ENCODE assay signal across 7 cellular contexts in genomic region chr9:105064248-105065118, GRCh38.
DNase-seq lines count a peak whose midpoint lies in the region; ATAC-seq and TF ChIP-seq lines count a peak whose summit lies in the region.

No MANE protein-coding gene starts in this region.

- H3K4me3 Mint-ChIP-seq in activated CD8-positive, alpha-beta T cell treated with anti-CD3 and anti-CD28 coated beads, Interleukin-2, amount 10 ng/mL, durations not matched to agents 7 days and 5 days = no peak overlapping the region

- H3K27me3 ChIP-seq in SK-N-SH (ENCODE audit: insufficient read depth) (no peaks in the 10 kb centered on the region), esophagus squamous epithelium (no peaks in the 10 kb centered on the region), muscle layer of colon (ENCODE audit: control insufficient read depth in 1 of 2, insufficient read depth in 2 of 2, low read length in 2 of 2) (no peaks in the 10 kb centered on the region)

- H3K4me1 ChIP-seq in SK-N-SH (ENCODE audit: control insufficient read depth in 1 of 2, insufficient read depth in 2 of 2, low read depth in 1 of 2, low read length in 1 of 2) (peaks cover 14 to 15% of the 10 kb centered on the region in 2 experiments; a peak in 3 of 4 replicates), esophagus squamous epithelium (peaks cover 24 to 37% (median 35%) of the 10 kb centered on the region in 3 donors), muscle layer of colon (ENCODE audit: insufficient read depth, low read length) (peaks cover 25% of the 10 kb centered on the region)

- peak; percentile 50 for ATAC-seq in GM19023 (IDR thresholded peaks at IDR 0.05; ENCODE audit: unreplicated experiment)
- no peak for ATAC-seq in GM19035 (IDR thresholded peaks at IDR 0.05; ENCODE audit: unreplicated experiment)
- ATAC-seq in activated CD8-positive, alpha-beta T cell treated with anti-CD3 and anti-CD28 coated beads, Interleukin-2, amount 10 ng/mL, durations not matched to agents 7 days and 5 days = no peak

- H3K27ac Mint-ChIP-seq in activated CD8-positive, alpha-beta T cell treated with anti-CD3 and anti-CD28 coated beads, Interleukin-2, amount 10 ng/mL, durations not matched to agents 7 days and 5 days = no peak overlapping the region

- H3K4me1 Mint-ChIP-seq in activated CD8-positive, alpha-beta T cell treated with anti-CD3 and anti-CD28 coated beads, Interleukin-2, amount 10 ng/mL, durations not matched to agents 7 days and 5 days (ENCODE audit: low read depth) = peaks cover 9% of the 10 kb centered on the region

- peak overlapping the region; percentile 16; the same call in 1 of the 2 replicates for H3K4me2 ChIP-seq in SK-N-SH

- peak overlapping the region; percentile 39; the same call in 1 of the 2 replicates for H3K9ac ChIP-seq in SK-N-SH
- peak overlapping the region; percentile 15 for H3K9ac ChIP-seq in muscle layer of colon (ENCODE audit: low read length)

- DNase-seq in NCI-H1105 treated with DMSO at 0.1 percent for 48 hours (lab: John Stamatoyannopoulos, UW) = peak; percentile 97
- peak; percentile 79 for DNase-seq in SK-N-SH
- DNase-seq in esophagus squamous epithelium (lab: John Stamatoyannopoulos, UW) = peak; percentile 10
- DNase-seq in activated CD8-positive, alpha-beta T cell treated with anti-CD3 and anti-CD28 coated beads, Interleukin-2, amount 10 ng/mL, durations not matched to agents 7 days and 5 days = no peak

- H2AFZ ChIP-seq in SK-N-SH (ENCODE audit: low read depth) = peak overlapping the region; percentile 23

- H3K9me3 Mint-ChIP-seq in activated CD8-positive, alpha-beta T cell treated with anti-CD3 and anti-CD28 coated beads, Interleukin-2, amount 10 ng/mL, durations not matched to agents 7 days and 5 days (ENCODE audit: insufficient read depth) = no peaks in the 10 kb centered on the region

- H3F3A ChIP-seq in SK-N-SH (replicated peaks; ENCODE audit: insufficient read depth) = peaks cover 9% of the 10 kb centered on the region

- intact Hi-C loops in esophagus squamous epithelium (cut with DNase I) = loop anchor here (10.0 kb wide), 1 partner anchor 80 kb away; no protein-coding TSS in a partner anchor

- TF ChIP-seq EP300 in SK-N-SH (IDR thresholded peaks at IDR 0.05; ENCODE audit: borderline replicate concordance in 1 of 2, low read depth in 1 of 2, low read length in 1 of 2) = 0 out of 4 replicates have a peak, but pooled peaks have one; percentile 35 to 47

- TF ChIP-seq CTCF in SK-N-SH (IDR thresholded peaks at IDR 0.05) (no peak), esophagus squamous epithelium (IDR thresholded peaks at IDR 0.05) (no peak)

- H4K20me1 ChIP-seq in SK-N-SH (ENCODE audit: insufficient read depth) = no peaks in the 10 kb centered on the region

- 28% methylated on average over 8 of the region's 12 CpGs for WGBS in SK-N-SH (ENCODE audit: low lambda C conversion rate)
- WGBS in esophagus squamous epithelium, 2 donors = 5 to 11% methylated on average over 8 to 9 of the region's 12 CpGs

- H3K27me3 Mint-ChIP-seq in activated CD8-positive, alpha-beta T cell treated with anti-CD3 and anti-CD28 coated beads, Interleukin-2, amount 10 ng/mL, durations not matched to agents 7 days and 5 days (ENCODE audit: low read depth) = peaks cover 5% of the 10 kb centered on the region

- no peaks in the 10 kb centered on the region for H3K9me2 ChIP-seq in SK-N-SH

- POLR2A ChIA-PET in SK-N-SH (lab: Yijun Ruan, JAX) = interaction anchor here (0.7 to 1.7 kb wide), 3 partner anchors 20 to 96 kb away, joined by 3 to 6 read pairs (median 4); no protein-coding TSS in a partner anchor
- POLR2A ChIA-PET in activated CD8-positive, alpha-beta T cell treated with anti-CD3 and anti-CD28 coated beads, Interleukin-2, amount 10 ng/mL, durations not matched to agents 7 days and 5 days (lab: Charles Lee) = no interaction called here

- H3K79me2 ChIP-seq in SK-N-SH (ENCODE audit: insufficient read depth) = no peaks in the 10 kb centered on the region

- peaks cover 4% of the 10 kb centered on the region; the same call in 1 of the 2 replicates for H3K9me3 ChIP-seq in SK-N-SH
- H3K9me3 ChIP-seq in esophagus squamous epithelium = no peaks in the 10 kb centered on the region
- H3K9me3 ChIP-seq in muscle layer of colon (ENCODE audit: low read length) = no peaks in the 10 kb centered on the region

- H3K36me3 Mint-ChIP-seq in activated CD8-positive, alpha-beta T cell treated with anti-CD3 and anti-CD28 coated beads, Interleukin-2, amount 10 ng/mL, durations not matched to agents 7 days and 5 days (ENCODE audit: low read depth) = no peaks in the 10 kb centered on the region

- H3K27ac ChIP-seq in SK-N-SH (ENCODE audit: low read depth in 2 of 2, low read length in 1 of 2) = peak overlapping the region; percentile 78 to 89
- H3K27ac ChIP-seq in esophagus squamous epithelium = peak overlapping the region; percentile 86 to 89 (median 88)
- H3K27ac ChIP-seq in muscle layer of colon (ENCODE audit: low read depth, low read length) = peak overlapping the region; percentile 48

- H3K4me3 ChIP-seq in SK-N-SH (ENCODE audit: low read depth in 2 of 2, low read length in 1 of 2) (no peak overlapping the region), esophagus squamous epithelium (peak overlapping the region in 1 of 4 donors; percentile 38), muscle layer of colon (ENCODE audit: low read depth in 1 of 2, low read length in 2 of 2) (peak overlapping the region in 1 of 2 donors; percentile 43)

- peak in 1 of 4 donors; percentile 35 for TF ChIP-seq POLR2A in esophagus squamous epithelium (IDR thresholded peaks at IDR 0.05)

- CTCF ChIA-PET in SK-N-SH (lab: Yijun Ruan, JAX) = interaction anchor here (0.9 to 3.0 kb wide), 5 partner anchors 12 to 351 kb away, joined by 3 to 10 read pairs (median 7); no protein-coding TSS in a partner anchor
- CTCF ChIA-PET in activated CD8-positive, alpha-beta T cell treated with anti-CD3 and anti-CD28 coated beads, Interleukin-2, amount 10 ng/mL, durations not matched to agents 7 days and 5 days (lab: Charles Lee) = no interaction called here

- H3K36me3 ChIP-seq in SK-N-SH (replicated peaks in 1 of 2; ENCODE audit: control insufficient read depth in 1 of 2, insufficient read depth in 2 of 2, low read length in 1 of 2) (no peaks in the 10 kb centered on the region), esophagus squamous epithelium (no peaks in the 10 kb centered on the region), muscle layer of colon (ENCODE audit: insufficient read depth, low read length) (no peaks in the 10 kb centered on the region)

- peak; percentile 6; the same call in 1 of the 2 replicates for TF ChIP-seq RAD21 in SK-N-SH (IDR thresholded peaks at IDR 0.05; ENCODE audit: low read length)

TF ChIP-seq in SK-N-SH, 30 proteins besides CTCF, POLR2A, EP300 and RAD21 (continues in another document):
- TF ChIP-seq, protein P1, sequence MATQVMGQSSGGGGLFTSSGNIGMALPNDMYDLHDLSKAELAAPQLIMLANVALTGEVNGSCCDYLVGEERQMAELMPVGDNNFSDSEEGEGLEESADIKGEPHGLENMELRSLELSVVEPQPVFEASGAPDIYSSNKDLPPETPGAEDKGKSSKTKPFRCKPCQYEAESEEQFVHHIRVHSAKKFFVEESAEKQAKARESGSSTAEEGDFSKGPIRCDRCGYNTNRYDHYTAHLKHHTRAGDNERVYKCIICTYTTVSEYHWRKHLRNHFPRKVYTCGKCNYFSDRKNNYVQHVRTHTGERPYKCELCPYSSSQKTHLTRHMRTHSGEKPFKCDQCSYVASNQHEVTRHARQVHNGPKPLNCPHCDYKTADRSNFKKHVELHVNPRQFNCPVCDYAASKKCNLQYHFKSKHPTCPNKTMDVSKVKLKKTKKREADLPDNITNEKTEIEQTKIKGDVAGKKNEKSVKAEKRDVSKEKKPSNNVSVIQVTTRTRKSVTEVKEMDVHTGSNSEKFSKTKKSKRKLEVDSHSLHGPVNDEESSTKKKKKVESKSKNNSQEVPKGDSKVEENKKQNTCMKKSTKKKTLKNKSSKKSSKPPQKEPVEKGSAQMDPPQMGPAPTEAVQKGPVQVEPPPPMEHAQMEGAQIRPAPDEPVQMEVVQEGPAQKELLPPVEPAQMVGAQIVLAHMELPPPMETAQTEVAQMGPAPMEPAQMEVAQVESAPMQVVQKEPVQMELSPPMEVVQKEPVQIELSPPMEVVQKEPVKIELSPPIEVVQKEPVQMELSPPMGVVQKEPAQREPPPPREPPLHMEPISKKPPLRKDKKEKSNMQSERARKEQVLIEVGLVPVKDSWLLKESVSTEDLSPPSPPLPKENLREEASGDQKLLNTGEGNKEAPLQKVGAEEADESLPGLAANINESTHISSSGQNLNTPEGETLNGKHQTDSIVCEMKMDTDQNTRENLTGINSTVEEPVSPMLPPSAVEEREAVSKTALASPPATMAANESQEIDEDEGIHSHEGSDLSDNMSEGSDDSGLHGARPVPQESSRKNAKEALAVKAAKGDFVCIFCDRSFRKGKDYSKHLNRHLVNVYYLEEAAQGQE (IDR thresholded peaks at IDR 0.05; ENCODE audit: low read depth, low read length) = peak; percentile 25; the same call in 1 of the 2 replicates
- TF ChIP-seq, protein P2, sequence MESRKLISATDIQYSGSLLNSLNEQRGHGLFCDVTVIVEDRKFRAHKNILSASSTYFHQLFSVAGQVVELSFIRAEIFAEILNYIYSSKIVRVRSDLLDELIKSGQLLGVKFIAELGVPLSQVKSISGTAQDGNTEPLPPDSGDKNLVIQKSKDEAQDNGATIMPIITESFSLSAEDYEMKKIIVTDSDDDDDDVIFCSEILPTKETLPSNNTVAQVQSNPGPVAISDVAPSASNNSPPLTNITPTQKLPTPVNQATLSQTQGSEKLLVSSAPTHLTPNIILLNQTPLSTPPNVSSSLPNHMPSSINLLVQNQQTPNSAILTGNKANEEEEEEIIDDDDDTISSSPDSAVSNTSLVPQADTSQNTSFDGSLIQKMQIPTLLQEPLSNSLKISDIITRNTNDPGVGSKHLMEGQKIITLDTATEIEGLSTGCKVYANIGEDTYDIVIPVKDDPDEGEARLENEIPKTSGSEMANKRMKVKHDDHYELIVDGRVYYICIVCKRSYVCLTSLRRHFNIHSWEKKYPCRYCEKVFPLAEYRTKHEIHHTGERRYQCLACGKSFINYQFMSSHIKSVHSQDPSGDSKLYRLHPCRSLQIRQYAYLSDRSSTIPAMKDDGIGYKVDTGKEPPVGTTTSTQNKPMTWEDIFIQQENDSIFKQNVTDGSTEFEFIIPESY (IDR thresholded peaks at IDR 0.05; ENCODE audit: borderline replicate concordance, low read depth) = 0 out of 2 replicates have a peak, but pooled peaks have one; percentile 28
- TF ChIP-seq CHD2 (IDR thresholded peaks at IDR 0.05; ENCODE audit: low read length, partially characterized antibody) (peak; percentile 60), TCF12 (IDR thresholded peaks at IDR 0.05) (peak; percentile 80), SMC3 (IDR thresholded peaks at IDR 0.05; ENCODE audit: low read depth, low read length) (no peak), GABPA (IDR thresholded peaks at IDR 0.05; ENCODE audit: low read depth) (no peak; the same call in 1 of the 2 replicates), RXRA (IDR thresholded peaks at IDR 0.05; ENCODE audit: borderline replicate concordance, low read depth) (peak; percentile 94)
